Comparison of ENCODE assay signal across 19 cellular contexts in the genomic region with DNA sequence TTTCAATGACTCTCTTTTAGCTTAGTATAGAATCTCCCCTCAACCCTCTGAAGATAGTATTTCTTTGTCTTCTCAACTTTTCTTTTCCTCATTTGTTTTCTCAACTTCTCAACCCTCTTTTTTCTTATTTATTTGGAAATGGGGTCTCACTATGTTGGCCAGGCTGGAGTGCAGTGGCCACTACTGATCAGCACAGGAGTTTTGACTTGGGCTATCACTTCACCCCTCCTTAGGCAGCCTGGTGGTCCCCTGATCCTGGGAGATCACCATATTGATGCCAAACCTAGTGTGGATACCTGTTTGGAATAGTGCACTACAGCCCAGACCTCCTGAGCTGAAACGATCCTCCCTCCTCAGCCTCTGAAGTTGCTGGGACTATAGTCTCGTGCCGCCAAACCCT.
DNase-seq lines count a peak whose midpoint lies in the region; ATAC-seq and TF ChIP-seq lines count a peak whose summit lies in the region.
"Had no signal": no experiment of that assay in that cellular context is flagged by ENCODE, and none has a peak within 500 bp of the region (broad histone marks: within the 10 kb centered on the region; RNA-seq: fewer than 3 reads in every experiment).

No MANE protein-coding gene starts in this region.

- peaks cover 8 to 11% of the 10 kb centered on the region in 2 experiments for H3K9me3 ChIP-seq in CD4-positive, CD25-positive, alpha-beta regulatory T cell (ENCODE audit: control insufficient read depth in 2 of 2, low read length in 2 of 2)
- H3K9me3 ChIP-seq in endodermal cell (ENCODE audit: control insufficient read depth, low read length) (peaks cover 14% of the 10 kb centered on the region), heart right ventricle (peaks cover 0 to 16% (median 4%) of the 10 kb centered on the region in 11 donors)

- peak overlapping the region; percentile 35 for H3K27ac Mint-ChIP-seq in T-helper 2 cell treated with Interferon-gamma antibody and Interleukin-4, amounts not matched to agents 5 μg/mL and 100 μg/mL, for 36 hours
- peak overlapping the region; percentile 48 to 93 (median 74) for H3K27ac Mint-ChIP-seq in CD4-positive, CD25-positive, alpha-beta regulatory T cell
- H3K27ac Mint-ChIP-seq in WTC11 (no peak overlapping the region), endodermal cell (no peak overlapping the region), endothelial cell (ENCODE audit: unreplicated experiment) (no peak overlapping the region)
- H3K27ac Mint-ChIP-seq: GM23338; T-helper 1 cell treated with Interleukin-12 subunit alpha and Interleukin-12 subunit beta and Interleukin-4 antibody, amounts not matched to agents 30 μg/mL and 1 μg/mL, for 36 hours had no signal

- TF ChIP-seq CTCF in WTC11 (IDR thresholded peaks at IDR 0.05) (no peak), endodermal cell (conservative IDR thresholded peaks at IDR 0.05) (no peak), heart right ventricle (IDR thresholded peaks at IDR 0.05) (no peak), endothelial cell (IDR thresholded peaks at IDR 0.05; ENCODE audit: unreplicated experiment) (no peak)

- CTCF ChIA-PET in WTC11 (lab: Charles Lee): interaction anchor here (1.9 kb wide), 1 partner anchor 19 kb away, joined by 4 read pairs; no protein-coding TSS in a partner anchor

- POLR2A ChIA-PET in WTC11 (lab: Charles Lee): interaction anchor here (0.6 kb wide), 1 partner anchor 78 kb away, joined by 3 read pairs; no protein-coding TSS in a partner anchor

- WGBS in endodermal cell (ENCODE audit: insufficient coverage in 1 of 2, insufficient read length in 1 of 2), 2 experiments: 91 to 95% methylated on average over 3 of the region's 3 CpGs
- 99% methylated on average over 3 of the region's 3 CpGs for WGBS in heart right ventricle, 2 donors

- H3K4me3 Mint-ChIP-seq in T-helper 2 cell treated with Interferon-gamma antibody and Interleukin-4, amounts not matched to agents 5 μg/mL and 100 μg/mL, for 36 hours: peak overlapping the region; percentile 20
- H3K4me3 Mint-ChIP-seq in CD4-positive, CD25-positive, alpha-beta regulatory T cell: no peak overlapping the region
- no peak overlapping the region for H3K4me3 Mint-ChIP-seq in WTC11
- no peak overlapping the region for H3K4me3 Mint-ChIP-seq in endodermal cell
- no peak overlapping the region for H3K4me3 Mint-ChIP-seq in endothelial cell (ENCODE audit: unreplicated experiment)
- H3K4me3 Mint-ChIP-seq: GM23338; T-helper 1 cell treated with Interleukin-12 subunit alpha and Interleukin-12 subunit beta and Interleukin-4 antibody, amounts not matched to agents 30 μg/mL and 1 μg/mL, for 36 hours had no signal

- H3K4me3 ChIP-seq in CD4-positive, CD25-positive, alpha-beta regulatory T cell (ENCODE audit: low read depth, low read length): no peak overlapping the region
- no peak overlapping the region for H3K4me3 ChIP-seq in endodermal cell (ENCODE audit: low read length)
- H3K4me3 ChIP-seq in heart right ventricle: no peak overlapping the region
- H3K4me3 ChIP-seq: GM23338 had no signal

- H3K9me3 Mint-ChIP-seq in T-helper 2 cell treated with Interferon-gamma antibody and Interleukin-4, amounts not matched to agents 5 μg/mL and 100 μg/mL, for 36 hours: peaks cover 22% of the 10 kb centered on the region
- H3K9me3 Mint-ChIP-seq in CD4-positive, CD25-positive, alpha-beta regulatory T cell: peaks cover 0 to 8% (median 3%) of the 10 kb centered on the region in 7 donors
- H3K9me3 Mint-ChIP-seq in WTC11 (peaks cover 15% of the 10 kb centered on the region), endodermal cell (peaks cover 19% of the 10 kb centered on the region), endothelial cell (ENCODE audit: unreplicated experiment) (no peaks in the 10 kb centered on the region)

- no peak overlapping the region for H3K27ac ChIP-seq in CD4-positive, CD25-positive, alpha-beta regulatory T cell (ENCODE audit: insufficient read depth, low read length, poor library complexity, severe bottlenecking)
- H3K27ac ChIP-seq in endodermal cell (ENCODE audit: low read depth, low read length) (no peak overlapping the region), heart right ventricle (peak overlapping the region in 1 of 10 donors; percentile 19)
- H3K27ac ChIP-seq: 22Rv1, brain microvascular endothelial cell, foreskin keratinocyte had no signal

- H3K36me3 Mint-ChIP-seq in T-helper 2 cell treated with Interferon-gamma antibody and Interleukin-4, amounts not matched to agents 5 μg/mL and 100 μg/mL, for 36 hours (ENCODE audit: low read depth): peaks cover 31% of the 10 kb centered on the region
- H3K36me3 Mint-ChIP-seq in CD4-positive, CD25-positive, alpha-beta regulatory T cell: peaks cover 22% of the 10 kb centered on the region
- H3K36me3 Mint-ChIP-seq in WTC11 (peaks cover 5% of the 10 kb centered on the region), endodermal cell (ENCODE audit: low read depth) (peaks cover 13% of the 10 kb centered on the region), endothelial cell (ENCODE audit: low read depth, unreplicated experiment) (peaks cover 9% of the 10 kb centered on the region)

- H3K36me3 ChIP-seq in CD4-positive, CD25-positive, alpha-beta regulatory T cell (ENCODE audit: control insufficient read depth, insufficient read depth, low read length): no peaks in the 10 kb centered on the region
- no peaks in the 10 kb centered on the region for H3K36me3 ChIP-seq in endodermal cell (ENCODE audit: control insufficient read depth, insufficient read depth, low read length)
- no peaks in the 10 kb centered on the region for H3K36me3 ChIP-seq in heart right ventricle
- H3K36me3 ChIP-seq: brain microvascular endothelial cell had no signal

- no peak overlapping the region for H3K9ac ChIP-seq in endodermal cell (ENCODE audit: extremely low read depth, low read length, poor library complexity, severe bottlenecking)

- peaks cover 49% of the 10 kb centered on the region for H3K4me1 Mint-ChIP-seq in T-helper 2 cell treated with Interferon-gamma antibody and Interleukin-4, amounts not matched to agents 5 μg/mL and 100 μg/mL, for 36 hours (ENCODE audit: low read depth)
- peaks cover 29 to 76% (median 37%) of the 10 kb centered on the region in 4 donors for H3K4me1 Mint-ChIP-seq in CD4-positive, CD25-positive, alpha-beta regulatory T cell
- H3K4me1 Mint-ChIP-seq in WTC11 (peaks cover 23% of the 10 kb centered on the region), endodermal cell (peaks cover 13% of the 10 kb centered on the region), endothelial cell (ENCODE audit: unreplicated experiment) (peaks cover 6% of the 10 kb centered on the region)

- DNase-seq in T-helper 2 cell treated with Interferon-gamma antibody and Interleukin-4, amounts not matched to agents 5 μg/mL and 100 μg/mL, for 36 hours (ENCODE audit: low spot score): no peak
- DNase-seq in T-helper 2 cell (no peak), WTC11 (ENCODE audit: low spot score) (no peak), endodermal cell (peak; percentile 14), heart right ventricle (no peak), endothelial cell (ENCODE audit: low spot score) (no peak)
- DNase-seq in CD4-positive, CD25-positive, alpha-beta regulatory T cell: no peak
- DNase-seq: AML-193, brain microvascular endothelial cell, erythroblast, foreskin keratinocyte, mesenchymal stem cell, NCI-H2029, NCI-H2227 treated with DMSO at 0.1 percent for 48 hours, RPMI8226 had no signal

- ATAC-seq in CD4-positive, CD25-positive, alpha-beta regulatory T cell (ENCODE audit: low read depth in 2 of 2): no peak
- ATAC-seq in WTC11 (no peak), heart right ventricle (no peak), HG03280 (IDR thresholded peaks at IDR 0.05; ENCODE audit: unreplicated experiment) (no peak)
- ATAC-seq: foreskin keratinocyte, GM23338 had no signal

- intact Hi-C loops in heart right ventricle (cut with DNase I): no loop called here

- peaks cover 18% of the 10 kb centered on the region for H3K4me1 ChIP-seq in CD4-positive, CD25-positive, alpha-beta regulatory T cell (ENCODE audit: control insufficient read depth, insufficient read depth, low read length, poor library complexity, severe bottlenecking)
- H3K4me1 ChIP-seq in endodermal cell (ENCODE audit: control insufficient read depth, insufficient read depth, low read length) (no peaks in the 10 kb centered on the region), heart right ventricle (peaks cover 0 to 12% (median 5%) of the 10 kb centered on the region in 9 donors)
- H3K4me1 ChIP-seq: foreskin keratinocyte had no signal

- H3K27me3 ChIP-seq in CD4-positive, CD25-positive, alpha-beta regulatory T cell (ENCODE audit: control insufficient read depth, insufficient read depth, low read length): no peaks in the 10 kb centered on the region
- H3K27me3 ChIP-seq in endodermal cell (ENCODE audit: control insufficient read depth, insufficient read depth, low read length, poor library complexity, severe bottlenecking) (no peaks in the 10 kb centered on the region), heart right ventricle (no peaks in the 10 kb centered on the region)
- H3K27me3 ChIP-seq: brain microvascular endothelial cell, foreskin keratinocyte had no signal

- no peaks in the 10 kb centered on the region for H3K27me3 Mint-ChIP-seq in T-helper 2 cell treated with Interferon-gamma antibody and Interleukin-4, amounts not matched to agents 5 μg/mL and 100 μg/mL, for 36 hours (ENCODE audit: low read depth)
- peaks cover 4% of the 10 kb centered on the region for H3K27me3 Mint-ChIP-seq in CD4-positive, CD25-positive, alpha-beta regulatory T cell
- H3K27me3 Mint-ChIP-seq in WTC11 (ENCODE audit: low read depth) (no peaks in the 10 kb centered on the region), endodermal cell (ENCODE audit: insufficient read depth) (no peaks in the 10 kb centered on the region), endothelial cell (ENCODE audit: unreplicated experiment) (no peaks in the 10 kb centered on the region)

TF ChIP-seq in WTC11, 78 proteins besides CTCF, POLR2A, EP300 and RAD21:
- TF ChIP-seq ZNF121 (CRISPR knock-in tag; IDR thresholded peaks at IDR 0.05) (peak; percentile 71), FOXK1 (CRISPR knock-in tag; IDR thresholded peaks at IDR 0.05) (no peak)

Comparison
In these comparisons a context has a peak if more than half of its experiments do, and no peak if none do; other contexts are left out.
1. H3K27ac Mint-ChIP-seq: peak in T-helper 2 cell treated with Interferon-gamma antibody and Interleukin-4, amounts not matched to agents 5 μg/mL and 100 μg/mL, for 36 hours (single experiment) and CD4-positive, CD25-positive, alpha-beta regulatory T cell (3 of 3); none in WTC11 (single experiment), endodermal cell (single experiment) and endothelial cell (single experiment).